ENCODE assay signal across 6 cellular contexts in genomic region chr16:648071-648785, GRCh38. TPM values are rescaled to one million over a fixed set of nuclear protein-coding genes. Genes with fewer than 3 reads are reported as not detected.
DNase-seq lines count a peak whose midpoint lies in the region; ATAC-seq and TF ChIP-seq lines count a peak whose summit lies in the region.

No MANE protein-coding gene starts in this region.

- H3K27me3 ChIP-seq in BJ (ENCODE audit: control insufficient read depth, insufficient read depth, low read length) = no peaks in the 10 kb centered on the region
- H3K27me3 ChIP-seq in KMS-11 (ENCODE audit: insufficient read depth, low read depth) = no peaks in the 10 kb centered on the region
- H3K27me3 ChIP-seq in kidney epithelial cell (ENCODE audit: control insufficient read depth, insufficient read depth, low read length) = no peaks in the 10 kb centered on the region

- peaks cover 19% of the 10 kb centered on the region for H3K4me1 Mint-ChIP-seq in activated CD8-positive, alpha-beta T cell treated with anti-CD3 and anti-CD28 coated beads, Interleukin-2, amount 10 ng/mL, durations not matched to agents 7 days and 5 days (ENCODE audit: low read depth)

- ATAC-seq in activated CD8-positive, alpha-beta T cell treated with anti-CD3 and anti-CD28 coated beads, Interleukin-2, amount 10 ng/mL, durations not matched to agents 7 days and 5 days = no peak

- CTCF ChIA-PET in BJ (lab: Yijun Ruan, JAX) = interaction anchor here (0.6 to 1.5 kb wide), 3 partner anchors 13 to 17 kb away, joined by 3 to 6 read pairs (median 4); no protein-coding TSS in a partner anchor
- CTCF ChIA-PET in activated CD8-positive, alpha-beta T cell treated with anti-CD3 and anti-CD28 coated beads, Interleukin-2, amount 10 ng/mL, durations not matched to agents 7 days and 5 days (lab: Charles Lee) = interaction anchor here (1.4 to 2.6 kb wide), 2 partner anchors 11 to 20 kb away, joined by 5 to 16 read pairs; partner anchors contain the start of genes METTL26 and RHOT2

- 35% methylated on average over 25 of the region's 25 CpGs for WGBS in urinary bladder

- H3K36me3 Mint-ChIP-seq in activated CD8-positive, alpha-beta T cell treated with anti-CD3 and anti-CD28 coated beads, Interleukin-2, amount 10 ng/mL, durations not matched to agents 7 days and 5 days (ENCODE audit: low read depth) = peaks cover 11% of the 10 kb centered on the region

- peak overlapping the region; percentile 78 for H3K27ac Mint-ChIP-seq in activated CD8-positive, alpha-beta T cell treated with anti-CD3 and anti-CD28 coated beads, Interleukin-2, amount 10 ng/mL, durations not matched to agents 7 days and 5 days

- H3K27me3 Mint-ChIP-seq in activated CD8-positive, alpha-beta T cell treated with anti-CD3 and anti-CD28 coated beads, Interleukin-2, amount 10 ng/mL, durations not matched to agents 7 days and 5 days (ENCODE audit: low read depth) = no peaks in the 10 kb centered on the region

- POLR2A ChIA-PET in BJ (lab: Charles Lee) = no interaction called here
- POLR2A ChIA-PET in activated CD8-positive, alpha-beta T cell treated with anti-CD3 and anti-CD28 coated beads, Interleukin-2, amount 10 ng/mL, durations not matched to agents 7 days and 5 days (lab: Charles Lee) = no interaction called here

- DNase-seq in BJ (ENCODE audit: low read depth) (no peak), kidney epithelial cell (ENCODE audit: low read depth) (no peak), ureter (ENCODE audit: low spot score) (no peak)
- DNase-seq in activated CD8-positive, alpha-beta T cell treated with anti-CD3 and anti-CD28 coated beads, Interleukin-2, amount 10 ng/mL, durations not matched to agents 7 days and 5 days = peak; percentile 54

- peak overlapping the region; percentile 87 for H3K9ac ChIP-seq in KMS-11

- H3K36me3 ChIP-seq in BJ (ENCODE audit: control insufficient read depth, insufficient read depth, low read length) (peaks cover 5% of the 10 kb centered on the region), KMS-11 (ENCODE audit: insufficient read depth) (no peaks in the 10 kb centered on the region), kidney epithelial cell (ENCODE audit: control insufficient read depth, insufficient read depth, low read length) (no peaks in the 10 kb centered on the region), urinary bladder (ENCODE audit: insufficient read depth) (no peaks in the 10 kb centered on the region)

- peaks cover 14% of the 10 kb centered on the region for H3K4me1 ChIP-seq in KMS-11 (ENCODE audit: low read depth, poor library complexity, severe bottlenecking)
- H3K4me1 ChIP-seq in urinary bladder (ENCODE audit: insufficient read depth) = no peaks in the 10 kb centered on the region

- peak overlapping the region; percentile 68 for H3K4me3 ChIP-seq in BJ (ENCODE audit: low read depth, low read length)
- no peak overlapping the region for H3K4me3 ChIP-seq in KMS-11 (IDR thresholded peaks at IDR 0.05; ENCODE audit: insufficient read depth, low read depth, low read length)
- peak overlapping the region; percentile 53 for H3K4me3 ChIP-seq in kidney epithelial cell (ENCODE audit: low read depth, low read length)
- peak overlapping the region; percentile 81 for H3K4me3 ChIP-seq in urinary bladder (ENCODE audit: low read depth, low read length)

- peak overlapping the region; percentile 50 for H2AFZ ChIP-seq in KMS-11 (ENCODE audit: low read depth)

- peak; percentile 52 for TF ChIP-seq CTCF in BJ (IDR thresholded peaks at IDR 0.05; ENCODE audit: insufficient read depth, low read depth, low read length)
- peak; percentile 72 for TF ChIP-seq CTCF in KMS-11 (conservative IDR thresholded peaks at IDR 0.05; ENCODE audit: low read depth, low read length)
- peak; percentile 53 for TF ChIP-seq CTCF in kidney epithelial cell (IDR thresholded peaks at IDR 0.05; ENCODE audit: insufficient read depth, low read length, poor library complexity, severe bottlenecking)

- H3K27ac ChIP-seq in KMS-11 (peak overlapping the region; percentile 84), urinary bladder (ENCODE audit: low read depth) (peak overlapping the region; percentile 81)

- peaks cover 26% of the 10 kb centered on the region; the same call in 1 of the 2 replicates for H3K79me2 ChIP-seq in KMS-11 (ENCODE audit: insufficient read depth, low read depth)

- peak overlapping the region; percentile 88 for H3K4me2 ChIP-seq in KMS-11

- peak overlapping the region; percentile 78 for H3K4me3 Mint-ChIP-seq in activated CD8-positive, alpha-beta T cell treated with anti-CD3 and anti-CD28 coated beads, Interleukin-2, amount 10 ng/mL, durations not matched to agents 7 days and 5 days

- H3K9me3 Mint-ChIP-seq in activated CD8-positive, alpha-beta T cell treated with anti-CD3 and anti-CD28 coated beads, Interleukin-2, amount 10 ng/mL, durations not matched to agents 7 days and 5 days (ENCODE audit: insufficient read depth) = no peaks in the 10 kb centered on the region

- H4K20me1 ChIP-seq in KMS-11 (ENCODE audit: insufficient read depth) = no peaks in the 10 kb centered on the region

RNA-seq across cellular contexts. Expression of gene WDR90, which starts 0.9 kb away (rescaled TPM):
- 6.2 and 10.0 TPM in 2 replicates for polyA plus RNA-seq in BJ (2011; rRNA removed)
- 3.6 and 4.0 TPM in 2 replicates for polyA minus RNA-seq in BJ (2011; rRNA and poly(A)+ RNA removed)
- 100 to 1,000 TPM in 1 of 2 experiments, 10 to 100 TPM in 1; 96.8 to 106 TPM for total RNA-seq in activated CD8-positive, alpha-beta T cell treated with anti-CD3 and anti-CD28 coated beads, Interleukin-2, amount 10 ng/mL, durations not matched to agents 7 days and 5 days
- total RNA-seq in kidney epithelial cell = 17.0 and 21.0 TPM in 2 replicates
- total RNA-seq in urinary bladder = 15.8 TPM
- 21.9 TPM for polyA plus RNA-seq in urinary bladder
- 53.3 TPM for total RNA-seq in ureter

RNA-seq across cellular contexts. Expression of gene MCRIP2, which starts 6.6 kb away (rescaled TPM):
- 10.6 and 16.5 TPM in 2 replicates for polyA plus RNA-seq in BJ (2011; rRNA removed)
- polyA minus RNA-seq in BJ (2011; rRNA and poly(A)+ RNA removed) = 2.5 and 2.7 TPM in 2 replicates
- 10 to 100 TPM; 40.6 to 40.9 TPM for total RNA-seq in activated CD8-positive, alpha-beta T cell treated with anti-CD3 and anti-CD28 coated beads, Interleukin-2, amount 10 ng/mL, durations not matched to agents 7 days and 5 days
- 41.7 and 59.8 TPM in 2 replicates for total RNA-seq in kidney epithelial cell
- 5.1 TPM for total RNA-seq in urinary bladder
- 42.6 TPM for polyA plus RNA-seq in urinary bladder
- total RNA-seq in ureter = 40.4 TPM

RNA-seq across cellular contexts. Expression of gene METTL26, which starts 12.1 kb away (rescaled TPM):
- polyA plus RNA-seq in BJ (2011; rRNA removed) = 77.2 and 105 TPM in 2 replicates
- 27.8 and 47.1 TPM in 2 replicates for polyA minus RNA-seq in BJ (2011; rRNA and poly(A)+ RNA removed)
- total RNA-seq in activated CD8-positive, alpha-beta T cell treated with anti-CD3 and anti-CD28 coated beads, Interleukin-2, amount 10 ng/mL, durations not matched to agents 7 days and 5 days = 10 to 100 TPM; 89.0 to 94.0 TPM
- 170 and 203 TPM in 2 replicates for total RNA-seq in kidney epithelial cell
- total RNA-seq in urinary bladder = 26.7 TPM
- polyA plus RNA-seq in urinary bladder = 135 TPM
- 48.3 TPM for total RNA-seq in ureter

RNA-seq across cellular contexts. Expression of gene WFIKKN1, which starts 17.4 kb away (rescaled TPM):
- not detected in 2 replicates for polyA plus RNA-seq in BJ (2011; rRNA removed)
- 0.05 TPM in 1 of 2 replicates, not detected in the other for polyA minus RNA-seq in BJ (2011; rRNA and poly(A)+ RNA removed)
- total RNA-seq in activated CD8-positive, alpha-beta T cell treated with anti-CD3 and anti-CD28 coated beads, Interleukin-2, amount 10 ng/mL, durations not matched to agents 7 days and 5 days = under 1 TPM; 0.47 to 0.68 TPM
- 0.08 TPM in 1 of 2 replicates, not detected in the other for total RNA-seq in kidney epithelial cell
- total RNA-seq in urinary bladder = 0.37 TPM
- polyA plus RNA-seq in urinary bladder = 0.30 TPM
- 0.65 TPM for total RNA-seq in ureter

RNA-seq across cellular contexts. Expression of gene RHOT2, which starts 19.7 kb away (rescaled TPM):
- 37.1 and 81.7 TPM in 2 replicates for polyA plus RNA-seq in BJ (2011; rRNA removed)
- 20.6 and 37.4 TPM in 2 replicates for polyA minus RNA-seq in BJ (2011; rRNA and poly(A)+ RNA removed)
- total RNA-seq in activated CD8-positive, alpha-beta T cell treated with anti-CD3 and anti-CD28 coated beads, Interleukin-2, amount 10 ng/mL, durations not matched to agents 7 days and 5 days = 100 to 1,000 TPM; 135 to 139 TPM
- 68.0 and 76.8 TPM in 2 replicates for total RNA-seq in kidney epithelial cell
- total RNA-seq in urinary bladder = 26.0 TPM
- 103 TPM for polyA plus RNA-seq in urinary bladder
- 129 TPM for total RNA-seq in ureter
